ENCODE assay signal across 23 cellular contexts in genomic region chr4:6331468-6331867, GRCh38.
"Had no signal": no experiment of that assay in that cellular context is flagged by ENCODE, and none has a peak within 500 bp of the region (broad histone marks: within the 10 kb centered on the region; RNA-seq: fewer than 3 reads in every experiment).

No MANE protein-coding gene starts in this region.

- H3K9me3 ChIP-seq: ovary, psoas muscle, suprapubic skin, testis, transverse colon, upper lobe of right lung, uterus had no signal

- H3K9ac ChIP-seq: neural progenitor cell, parathyroid adenoma had no signal

- H2AFZ ChIP-seq: neural progenitor cell, parathyroid adenoma had no signal

- H3K4me1 Mint-ChIP-seq: nephron; stimulated activated memory B cell treated with anti-CD40 and anti-IgM and Interleukin-4, amounts not matched to agents 10 μg/mL and 1 μg/mL and 100 μg/mL, for 72 hours; stimulated activated naive CD8-positive, alpha-beta T cell treated with anti-CD3 and anti-CD28 coated beads, Interleukin-15, amount 100 ng/mL, for 72 hours had no signal

- ATAC-seq: psoas muscle; sciatic nerve; stimulated activated memory B cell treated with anti-CD40 and anti-IgM and Interleukin-4, amounts not matched to agents 10 μg/mL and 1 μg/mL and 100 μg/mL, for 72 hours; stimulated activated naive CD8-positive, alpha-beta T cell treated with anti-CD3 and anti-CD28 coated beads, Interleukin-15, amount 100 ng/mL, for 72 hours; stimulated activated naive CD8-positive, alpha-beta T cell treated with anti-CD3 and anti-CD28 coated beads, Interleukin-15, Interleukin-2, amounts not matched to agents 100 U/mL and 50 U/mL, for 24 hours had no signal

- H3K4me2 ChIP-seq: neural progenitor cell, smooth muscle cell had no signal

- DNase-seq: occipital lobe; ovary; spleen; stimulated activated naive CD4-positive, alpha-beta T cell; tibial artery; upper lobe of right lung; uterus had no signal

- H3K4me3 ChIP-seq: neural progenitor cell, ovary, psoas muscle, skin epidermis, smooth muscle cell, spleen, suprapubic skin, testis, tibial artery, transverse colon, upper lobe of right lung, uterus had no signal

- H3K79me2 ChIP-seq: parathyroid adenoma had no signal

- H3K9me3 Mint-ChIP-seq: natural killer cell; stimulated activated memory B cell treated with anti-CD40 and anti-IgM and Interleukin-4, amounts not matched to agents 10 μg/mL and 1 μg/mL and 100 μg/mL, for 72 hours; stimulated activated naive CD8-positive, alpha-beta T cell treated with anti-CD3 and anti-CD28 coated beads, Interleukin-15, amount 100 ng/mL, for 72 hours; type B pancreatic cell had no signal

- H3K4me3 Mint-ChIP-seq: natural killer cell; nephron; neural progenitor cell; stimulated activated memory B cell treated with anti-CD40 and anti-IgM and Interleukin-4, amounts not matched to agents 10 μg/mL and 1 μg/mL and 100 μg/mL, for 72 hours; stimulated activated naive CD8-positive, alpha-beta T cell treated with anti-CD3 and anti-CD28 coated beads, Interleukin-15, amount 100 ng/mL, for 72 hours; type B pancreatic cell had no signal

- H3K4me1 ChIP-seq: neural progenitor cell, parathyroid adenoma, psoas muscle, testis, transverse colon, upper lobe of right lung, uterus had no signal

- H3K27ac Mint-ChIP-seq: natural killer cell; nephron; neural progenitor cell; progenitor cell of endocrine pancreas; stimulated activated memory B cell treated with anti-CD40 and anti-IgM and Interleukin-4, amounts not matched to agents 10 μg/mL and 1 μg/mL and 100 μg/mL, for 72 hours; stimulated activated naive CD8-positive, alpha-beta T cell treated with anti-CD3 and anti-CD28 coated beads, Interleukin-15, amount 100 ng/mL, for 72 hours; type B pancreatic cell had no signal

- H3K36me3 Mint-ChIP-seq: natural killer cell; neural progenitor cell; stimulated activated memory B cell treated with anti-CD40 and anti-IgM and Interleukin-4, amounts not matched to agents 10 μg/mL and 1 μg/mL and 100 μg/mL, for 72 hours; type B pancreatic cell had no signal

- H3K36me3 ChIP-seq: neural progenitor cell, ovary, spleen, tibial artery, transverse colon, upper lobe of right lung, uterus had no signal

- H3K27me3 ChIP-seq: neural progenitor cell, ovary, testis, uterus had no signal

- H3K27ac ChIP-seq: neural progenitor cell, ovary, parathyroid adenoma, psoas muscle, skin epidermis, spleen, suprapubic skin, testis, tibial artery, transverse colon, upper lobe of right lung, uterus had no signal
